ENCODE assay signal across 1 cellular context in the genomic region with DNA sequence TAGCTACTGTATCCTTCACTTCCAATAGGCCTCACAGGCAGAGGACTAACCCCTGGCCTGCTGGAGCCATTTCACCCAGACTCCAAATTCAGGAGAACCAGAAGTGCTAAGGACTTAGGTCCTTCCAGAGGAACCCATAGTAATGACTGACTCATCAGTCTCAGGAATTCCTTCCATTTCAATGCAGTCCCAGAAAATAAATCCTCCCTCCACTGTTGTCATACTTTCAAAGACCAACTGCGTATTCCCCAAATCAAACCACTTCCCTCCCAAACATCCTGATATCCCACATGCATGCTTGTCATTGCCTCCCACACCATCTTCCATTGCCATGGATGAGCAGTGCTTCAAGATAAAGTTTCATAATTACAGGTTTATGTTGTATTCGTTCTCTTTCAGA.
TF ChIP-seq lines count a peak whose summit lies in the region.

No MANE protein-coding gene starts in this region.

TF ChIP-seq in H1, 55 proteins besides CTCF, POLR2A, EP300 and RAD21 (continued from another document):
- TF ChIP-seq, protein P1, sequence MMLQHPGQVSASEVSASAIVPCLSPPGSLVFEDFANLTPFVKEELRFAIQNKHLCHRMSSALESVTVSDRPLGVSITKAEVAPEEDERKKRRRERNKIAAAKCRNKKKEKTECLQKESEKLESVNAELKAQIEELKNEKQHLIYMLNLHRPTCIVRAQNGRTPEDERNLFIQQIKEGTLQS (IDR thresholded peaks at IDR 0.05; ENCODE audit: insufficient read depth, low read depth, low read length): no peak
- no peak for TF ChIP-seq CREB1 (IDR thresholded peaks at IDR 0.05)
- no peak for TF ChIP-seq SIX5 (IDR thresholded peaks at IDR 0.05; ENCODE audit: low read depth, low read length)
- no peak for TF ChIP-seq CHD2 (IDR thresholded peaks at IDR 0.05; ENCODE audit: low read length)
- no peak for TF ChIP-seq RXRA (IDR thresholded peaks at IDR 0.05; ENCODE audit: insufficient read depth, low read depth, low read length)
- no peak for TF ChIP-seq KDM5A (IDR thresholded peaks at IDR 0.05; ENCODE audit: low read length)
- TF ChIP-seq POU5F1 (IDR thresholded peaks at IDR 0.05; ENCODE audit: low read depth, low read length): no peak
- TF ChIP-seq EZH2 (IDR thresholded peaks at IDR 0.05; ENCODE audit: low read depth, low read length, severe bottlenecking): no peak
- TF ChIP-seq KDM1A (IDR thresholded peaks at IDR 0.05; ENCODE audit: borderline replicate concordance, low read length): no peak
- no peak for TF ChIP-seq CTBP2 (IDR thresholded peaks at IDR 0.05; ENCODE audit: borderline replicate concordance, insufficient read depth, insufficient read length, low read length)
- TF ChIP-seq, protein P2, sequence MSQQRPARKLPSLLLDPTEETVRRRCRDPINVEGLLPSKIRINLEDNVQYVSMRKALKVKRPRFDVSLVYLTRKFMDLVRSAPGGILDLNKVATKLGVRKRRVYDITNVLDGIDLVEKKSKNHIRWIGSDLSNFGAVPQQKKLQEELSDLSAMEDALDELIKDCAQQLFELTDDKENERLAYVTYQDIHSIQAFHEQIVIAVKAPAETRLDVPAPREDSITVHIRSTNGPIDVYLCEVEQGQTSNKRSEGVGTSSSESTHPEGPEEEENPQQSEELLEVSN (IDR thresholded peaks at IDR 0.05): no peak
- no peak for TF ChIP-seq SP4 (IDR thresholded peaks at IDR 0.05; ENCODE audit: low read length)
- TF ChIP-seq RNF2 (IDR thresholded peaks at IDR 0.05; ENCODE audit: borderline replicate concordance, low read depth, low read length, missing control alignments, poor library complexity, severe bottlenecking): no peak
- no peak for TF ChIP-seq YY1 (IDR thresholded peaks at IDR 0.05; ENCODE audit: low read depth, low read length)
- no peak for TF ChIP-seq POLR2AphosphoS5 (IDR thresholded peaks at IDR 0.05; ENCODE audit: low read depth, low read length)
TF ChIP-seq in H1: peak in this region for 0.
